1 cellular context compared by ENCODE assay signal in genomic region chr6:118869350-118869749, GRCh38.
TF ChIP-seq lines count a peak whose summit lies in the region.

No MANE protein-coding gene starts in this region.

TF ChIP-seq in HCT116, 20 proteins besides CTCF, POLR2A, EP300 and RAD21:
- TF ChIP-seq FOSL1 (IDR thresholded peaks at IDR 0.05; ENCODE audit: low read depth) = 0 out of 2 replicates have a peak, but pooled peaks have one; percentile 15
- TF ChIP-seq ZFX (IDR thresholded peaks at IDR 0.05) = no peak
- TF ChIP-seq SP1 (IDR thresholded peaks at IDR 0.05; ENCODE audit: low read depth) = 0 out of 2 replicates have a peak, but pooled peaks have one; percentile 12
TF ChIP-seq in HCT116: peak in this region for 2.
